In genomic region chr22:47177334-47177815, GRCh38 we compare ENCODE assay signal across 21 cellular contexts.
A peak's percentile ranks its signal among the peaks of the same experiment; 100 is the strongest.
DNase-seq lines count a peak whose midpoint lies in the region; ATAC-seq and TF ChIP-seq lines count a peak whose summit lies in the region.
"Had no signal": no experiment of that assay in that cellular context is flagged by ENCODE, and none has a peak within 500 bp of the region (broad histone marks: within the 10 kb centered on the region; RNA-seq: fewer than 3 reads in every experiment).

No MANE protein-coding gene starts in this region.

- DNase-seq in activated naive CD8-positive, alpha-beta T cell treated with anti-CD3 and anti-CD28 coated beads, Interleukin-2, amount 10 ng/mL, durations not matched to agents 7 days and 5 days, result peak; percentile 18
- DNase-seq in activated naive CD8-positive, alpha-beta T cell treated with anti-CD3 and anti-CD28 coated beads for 36 hours, result no peak
- DNase-seq in coronary artery (ENCODE audit: low spot score) (peak; percentile 38), lower lobe of right lung (peak; percentile 28), spleen (peak; percentile 58), ureter (ENCODE audit: low spot score) (no peak), esophagus muscularis mucosa (ENCODE audit: extremely low spot score) (no peak)
- no peak for DNase-seq in activated T-helper 2 cell treated with anti-CD3 and anti-CD28 coated beads, Interferon-gamma antibody, Interleukin-2, Interleukin-4, amounts not matched to agents 10 μg/mL and 5 μg/mL and 100 μg/mL, durations not matched to agents 14 hours and 24 hours and 36 hours (ENCODE audit: low spot score)
- DNase-seq: AML-193; Calu3; CD4-positive, CD25-positive, alpha-beta regulatory T cell; GF-D8; GOT3; HFFc6; MG63; NCI-H1105; NCI-H1694 treated with DMSO at 0.1 percent for 48 hours; NCI-H446; NCI-H748 treated with DMSO at 0.1 percent for 48 hours; SHP77 treated with DMSO at 0.1 percent for 48 hours had no signal

- H3K4me1 ChIP-seq in lower lobe of right lung (peaks cover 13% of the 10 kb centered on the region), spleen (peaks cover 0 to 19% (median 0%) of the 10 kb centered on the region in 6 donors), esophagus muscularis mucosa (peaks cover 0 to 8% (median 4%) of the 10 kb centered on the region in 4 donors)
- H3K4me1 ChIP-seq: Peyer's patch had no signal

- no peaks in the 10 kb centered on the region for H3K27me3 ChIP-seq in lower lobe of right lung (ENCODE audit: low read depth)
- H3K27me3 ChIP-seq in spleen (replicated peaks in 1 of 7), result no peaks in the 10 kb centered on the region
- no peaks in the 10 kb centered on the region for H3K27me3 ChIP-seq in esophagus muscularis mucosa
- H3K27me3 ChIP-seq: MG63, Peyer's patch had no signal

- POLR2A ChIA-PET in activated naive CD8-positive, alpha-beta T cell treated with anti-CD3 and anti-CD28 coated beads, Interleukin-2, amount 10 ng/mL, durations not matched to agents 7 days and 5 days (lab: Charles Lee), result no interaction called here

- H3K27ac Mint-ChIP-seq in activated naive CD8-positive, alpha-beta T cell treated with anti-CD3 and anti-CD28 coated beads, Interleukin-2, amount 10 ng/mL, durations not matched to agents 7 days and 5 days, result no peak overlapping the region
- no peak overlapping the region for H3K27ac Mint-ChIP-seq in activated naive CD8-positive, alpha-beta T cell treated with anti-CD3 and anti-CD28 coated beads for 36 hours
- no peak overlapping the region for H3K27ac Mint-ChIP-seq in activated T-helper 2 cell treated with anti-CD3 and anti-CD28 coated beads, Interferon-gamma antibody, Interleukin-2, Interleukin-4, amounts not matched to agents 10 μg/mL and 5 μg/mL and 100 μg/mL, durations not matched to agents 14 hours and 24 hours and 36 hours
- H3K27ac Mint-ChIP-seq: HFFc6 had no signal

- TF ChIP-seq CTCF in coronary artery (IDR thresholded peaks at IDR 0.05) (no peak), lower lobe of right lung (IDR thresholded peaks at IDR 0.05) (no peak), spleen (IDR thresholded peaks at IDR 0.05 in 8 of 11, conservative IDR thresholded peaks at IDR 0.05 in 3 of 11) (no peak), esophagus muscularis mucosa (IDR thresholded peaks at IDR 0.05) (no peak)

- 93 to 98% (median 96%) methylated on average over 13 to 16 of the region's 16 CpGs for WGBS in spleen, 5 donors
- 99% methylated on average over 16 of the region's 16 CpGs for WGBS in esophagus muscularis mucosa

- no peak for TF ChIP-seq EP300 in esophagus muscularis mucosa (IDR thresholded peaks at IDR 0.05)

- H3K36me3 ChIP-seq in lower lobe of right lung (peaks cover 7% of the 10 kb centered on the region), spleen (peaks cover 0 to 50% (median 15%) of the 10 kb centered on the region in 6 donors), esophagus muscularis mucosa (peaks cover 0 to 31% (median 16%) of the 10 kb centered on the region in 4 donors)
- H3K36me3 ChIP-seq: MG63 had no signal

- TF ChIP-seq POLR2A in spleen (IDR thresholded peaks at IDR 0.05), result no peak
- TF ChIP-seq POLR2A in esophagus muscularis mucosa (IDR thresholded peaks at IDR 0.05; ENCODE audit: low read depth), result no peak

- no peak overlapping the region for H3K4me3 ChIP-seq in coronary artery
- no peak overlapping the region for H3K4me3 ChIP-seq in lower lobe of right lung
- no peak overlapping the region for H3K4me3 ChIP-seq in spleen
- no peak overlapping the region for H3K4me3 ChIP-seq in esophagus muscularis mucosa
- H3K4me3 ChIP-seq: MG63, Peyer's patch had no signal

- no peaks in the 10 kb centered on the region for H3K4me1 Mint-ChIP-seq in activated naive CD8-positive, alpha-beta T cell treated with anti-CD3 and anti-CD28 coated beads, Interleukin-2, amount 10 ng/mL, durations not matched to agents 7 days and 5 days
- no peaks in the 10 kb centered on the region for H3K4me1 Mint-ChIP-seq in activated naive CD8-positive, alpha-beta T cell treated with anti-CD3 and anti-CD28 coated beads for 36 hours
- H3K4me1 Mint-ChIP-seq in activated T-helper 2 cell treated with anti-CD3 and anti-CD28 coated beads, Interferon-gamma antibody, Interleukin-2, Interleukin-4, amounts not matched to agents 10 μg/mL and 5 μg/mL and 100 μg/mL, durations not matched to agents 14 hours and 24 hours and 36 hours (ENCODE audit: low read depth), result no peaks in the 10 kb centered on the region

- H3K4me3 Mint-ChIP-seq in activated naive CD8-positive, alpha-beta T cell treated with anti-CD3 and anti-CD28 coated beads, Interleukin-2, amount 10 ng/mL, durations not matched to agents 7 days and 5 days, result no peak overlapping the region
- H3K4me3 Mint-ChIP-seq in activated naive CD8-positive, alpha-beta T cell treated with anti-CD3 and anti-CD28 coated beads for 36 hours, result no peak overlapping the region
- no peak overlapping the region for H3K4me3 Mint-ChIP-seq in activated T-helper 2 cell treated with anti-CD3 and anti-CD28 coated beads, Interferon-gamma antibody, Interleukin-2, Interleukin-4, amounts not matched to agents 10 μg/mL and 5 μg/mL and 100 μg/mL, durations not matched to agents 14 hours and 24 hours and 36 hours (ENCODE audit: low read depth)
- H3K4me3 Mint-ChIP-seq: CD4-positive, CD25-positive, alpha-beta regulatory T cell; HFFc6 had no signal

- H3K9me3 Mint-ChIP-seq in activated naive CD8-positive, alpha-beta T cell treated with anti-CD3 and anti-CD28 coated beads, Interleukin-2, amount 10 ng/mL, durations not matched to agents 7 days and 5 days, result peaks cover 7% of the 10 kb centered on the region
- no peaks in the 10 kb centered on the region for H3K9me3 Mint-ChIP-seq in activated naive CD8-positive, alpha-beta T cell treated with anti-CD3 and anti-CD28 coated beads for 36 hours
- no peaks in the 10 kb centered on the region for H3K9me3 Mint-ChIP-seq in activated T-helper 2 cell treated with anti-CD3 and anti-CD28 coated beads, Interferon-gamma antibody, Interleukin-2, Interleukin-4, amounts not matched to agents 10 μg/mL and 5 μg/mL and 100 μg/mL, durations not matched to agents 14 hours and 24 hours and 36 hours

- no peaks in the 10 kb centered on the region for H3K27me3 Mint-ChIP-seq in activated naive CD8-positive, alpha-beta T cell treated with anti-CD3 and anti-CD28 coated beads, Interleukin-2, amount 10 ng/mL, durations not matched to agents 7 days and 5 days
- no peaks in the 10 kb centered on the region for H3K27me3 Mint-ChIP-seq in activated naive CD8-positive, alpha-beta T cell treated with anti-CD3 and anti-CD28 coated beads for 36 hours
- H3K27me3 Mint-ChIP-seq in activated T-helper 2 cell treated with anti-CD3 and anti-CD28 coated beads, Interferon-gamma antibody, Interleukin-2, Interleukin-4, amounts not matched to agents 10 μg/mL and 5 μg/mL and 100 μg/mL, durations not matched to agents 14 hours and 24 hours and 36 hours (ENCODE audit: low read depth), result no peaks in the 10 kb centered on the region
- H3K27me3 Mint-ChIP-seq: CD4-positive, CD25-positive, alpha-beta regulatory T cell had no signal

- H3K27ac ChIP-seq in coronary artery (no peak overlapping the region), lower lobe of right lung (no peak overlapping the region), spleen (no peak overlapping the region), esophagus muscularis mucosa (replicated peaks in 1 of 4) (no peak overlapping the region)
- H3K27ac ChIP-seq: Peyer's patch had no signal

- H3K9me3 ChIP-seq in lower lobe of right lung (no peaks in the 10 kb centered on the region), spleen (peaks cover 0 to 5% (median 0%) of the 10 kb centered on the region in 8 donors), esophagus muscularis mucosa (no peaks in the 10 kb centered on the region)
- H3K9me3 ChIP-seq: MG63, Peyer's patch had no signal

- peaks cover 15% of the 10 kb centered on the region for H3K36me3 Mint-ChIP-seq in activated naive CD8-positive, alpha-beta T cell treated with anti-CD3 and anti-CD28 coated beads, Interleukin-2, amount 10 ng/mL, durations not matched to agents 7 days and 5 days
- H3K36me3 Mint-ChIP-seq in activated naive CD8-positive, alpha-beta T cell treated with anti-CD3 and anti-CD28 coated beads for 36 hours, result peaks cover 36% of the 10 kb centered on the region
- H3K36me3 Mint-ChIP-seq in activated T-helper 2 cell treated with anti-CD3 and anti-CD28 coated beads, Interferon-gamma antibody, Interleukin-2, Interleukin-4, amounts not matched to agents 10 μg/mL and 5 μg/mL and 100 μg/mL, durations not matched to agents 14 hours and 24 hours and 36 hours (ENCODE audit: low read depth), result peaks cover 10% of the 10 kb centered on the region

- intact Hi-C loops in lower lobe of right lung (cut with DNase I), result no loop called here
- intact Hi-C loops in spleen (cut with DNase I; ENCODE audit: low total_unique reads), result no loop called here
- intact Hi-C loops in activated T-helper 2 cell treated with anti-CD3 and anti-CD28 coated beads, Interferon-gamma antibody, Interleukin-2, Interleukin-4, amounts not matched to agents 10 μg/mL and 5 μg/mL and 100 μg/mL, durations not matched to agents 14 hours and 24 hours and 36 hours (cut with micrococcal nuclease), result no loop called here
- intact Hi-C loops in esophagus muscularis mucosa (cut with DNase I), result no loop called here

- no peak for ATAC-seq in activated naive CD8-positive, alpha-beta T cell treated with anti-CD3 and anti-CD28 coated beads, Interleukin-2, amount 10 ng/mL, durations not matched to agents 7 days and 5 days (ENCODE audit: low read depth)
- no peak for ATAC-seq in lower lobe of right lung

Comparison
In these comparisons a context has a peak if more than half of its experiments do, and no peak if none do; other contexts are left out.
1. DNase-seq: peak in activated naive CD8-positive, alpha-beta T cell treated with anti-CD3 and anti-CD28 coated beads, Interleukin-2, amount 10 ng/mL, durations not matched to agents 7 days and 5 days (single experiment), coronary artery (single experiment), lower lobe of right lung (single experiment) and spleen (single experiment); none in activated naive CD8-positive, alpha-beta T cell treated with anti-CD3 and anti-CD28 coated beads for 36 hours (single experiment), activated T-helper 2 cell treated with anti-CD3 and anti-CD28 coated beads, Interferon-gamma antibody, Interleukin-2, Interleukin-4, amounts not matched to agents 10 μg/mL and 5 μg/mL and 100 μg/mL, durations not matched to agents 14 hours and 24 hours and 36 hours (single experiment), ureter (single experiment) and esophagus muscularis mucosa (single experiment).